In genomic region chr2:68907232-68907922, GRCh38 we compare ENCODE assay signal across 11 cellular contexts. TPM values are rescaled to one million over a fixed set of nuclear protein-coding genes. Genes with fewer than 3 reads are reported as not detected.
A peak's percentile ranks its signal among the peaks of the same experiment; 100 is the strongest.
DNase-seq lines count a peak whose midpoint lies in the region; ATAC-seq and TF ChIP-seq lines count a peak whose summit lies in the region.
"Had no signal": no experiment of that assay in that cellular context is flagged by ENCODE, and none has a peak within 500 bp of the region (broad histone marks: within the 10 kb centered on the region; RNA-seq: fewer than 3 reads in every experiment).

No MANE protein-coding gene starts in this region.

- H3K27me3 ChIP-seq in HUES48 (ENCODE audit: control insufficient read depth, insufficient read depth, low read length) (no peaks in the 10 kb centered on the region), muscle layer of duodenum (ENCODE audit: low read depth, low read length) (no peaks in the 10 kb centered on the region)

- H3K4me1 ChIP-seq in HUES48 (ENCODE audit: control insufficient read depth, insufficient read depth, low read length) (peaks cover 27% of the 10 kb centered on the region), muscle layer of duodenum (ENCODE audit: control insufficient read depth in 1 of 2, insufficient read depth in 2 of 2, low read length in 2 of 2) (peaks cover 9 to 11% of the 10 kb centered on the region in 2 donors)

- CTCF ChIA-PET in activated CD8-positive, alpha-beta T cell treated with anti-CD3 and anti-CD28 coated beads, Interleukin-2, amount 10 ng/mL, durations not matched to agents 7 days and 5 days (lab: Charles Lee), result interaction anchor here (0.9 to 6.1 kb wide), 32 partner anchors 13 to 482 kb away, joined by 3 to 56 read pairs (median 6); partner anchors contain the start of genes ARHGAP25 and FBXO48

- H3K4me3 ChIP-seq in HUES48 (ENCODE audit: low read depth, low read length), result no peak overlapping the region
- H3K4me3 ChIP-seq in muscle layer of duodenum (ENCODE audit: low read depth in 1 of 2, low read length in 2 of 2), result no peak overlapping the region

- DNase-seq in Caki2 (ENCODE audit: low read depth) (peak; percentile 3), epidermal melanocyte (ENCODE audit: insufficient read length, low spot score) (no peak), endothelial cell (ENCODE audit: low spot score) (no peak)
- no peak for DNase-seq in activated CD8-positive, alpha-beta T cell treated with anti-CD3 and anti-CD28 coated beads, Interleukin-2, amount 10 ng/mL, durations not matched to agents 7 days and 5 days
- DNase-seq: GF-D8, NCI-H345 had no signal

- peak overlapping the region; percentile 92 for H3K27ac Mint-ChIP-seq in activated CD8-positive, alpha-beta T cell treated with anti-CD3 and anti-CD28 coated beads, Interleukin-2, amount 10 ng/mL, durations not matched to agents 7 days and 5 days
- H3K27ac Mint-ChIP-seq in endothelial cell (ENCODE audit: unreplicated experiment), result no peak overlapping the region

- peak overlapping the region; percentile 75 for H3K27ac ChIP-seq in HUES48 (ENCODE audit: low read depth, low read length)
- peak overlapping the region; percentile 32 for H3K27ac ChIP-seq in muscle layer of duodenum (ENCODE audit: low read length)

- no peak overlapping the region for H3K9ac ChIP-seq in HUES48 (ENCODE audit: low read depth, low read length)

- ATAC-seq in activated CD8-positive, alpha-beta T cell treated with anti-CD3 and anti-CD28 coated beads, Interleukin-2, amount 10 ng/mL, durations not matched to agents 7 days and 5 days, result no peak
- ATAC-seq in HG03565 (IDR thresholded peaks at IDR 0.05; ENCODE audit: unreplicated experiment), result no peak

- in situ Hi-C loops in Caki2 (cut with HindIII; ENCODE audit: low pct_unique_long_range_greater_than_20kb, low sequenced_read_pairs), result no loop called here

- peaks cover 6% of the 10 kb centered on the region for H3K36me3 Mint-ChIP-seq in activated CD8-positive, alpha-beta T cell treated with anti-CD3 and anti-CD28 coated beads, Interleukin-2, amount 10 ng/mL, durations not matched to agents 7 days and 5 days (ENCODE audit: low read depth)
- no peaks in the 10 kb centered on the region for H3K36me3 Mint-ChIP-seq in endothelial cell (ENCODE audit: low read depth, unreplicated experiment)

- no peaks in the 10 kb centered on the region for H3K36me3 ChIP-seq in HUES48 (ENCODE audit: control insufficient read depth, insufficient read depth, low read length)
- H3K36me3 ChIP-seq in muscle layer of duodenum (ENCODE audit: control insufficient read depth in 1 of 2, insufficient read depth in 2 of 2, low read length in 2 of 2), result no peaks in the 10 kb centered on the region

- H3K4me3 Mint-ChIP-seq in activated CD8-positive, alpha-beta T cell treated with anti-CD3 and anti-CD28 coated beads, Interleukin-2, amount 10 ng/mL, durations not matched to agents 7 days and 5 days, result peak overlapping the region; percentile 30
- H3K4me3 Mint-ChIP-seq in endothelial cell (ENCODE audit: unreplicated experiment), result no peak overlapping the region

- H3K9me3 ChIP-seq in HUES48 (ENCODE audit: control insufficient read depth, insufficient read depth, low read length) (no peaks in the 10 kb centered on the region), muscle layer of duodenum (ENCODE audit: control insufficient read depth in 1 of 2, low read length in 2 of 2) (no peaks in the 10 kb centered on the region)

- H3K27me3 Mint-ChIP-seq in activated CD8-positive, alpha-beta T cell treated with anti-CD3 and anti-CD28 coated beads, Interleukin-2, amount 10 ng/mL, durations not matched to agents 7 days and 5 days (ENCODE audit: low read depth), result peaks cover 2% of the 10 kb centered on the region
- no peaks in the 10 kb centered on the region for H3K27me3 Mint-ChIP-seq in endothelial cell (ENCODE audit: unreplicated experiment)

- TF ChIP-seq CTCF in endothelial cell (IDR thresholded peaks at IDR 0.05; ENCODE audit: unreplicated experiment), result no peak

- peaks cover 33% of the 10 kb centered on the region for H3K4me1 Mint-ChIP-seq in activated CD8-positive, alpha-beta T cell treated with anti-CD3 and anti-CD28 coated beads, Interleukin-2, amount 10 ng/mL, durations not matched to agents 7 days and 5 days (ENCODE audit: low read depth)
- H3K4me1 Mint-ChIP-seq in endothelial cell (ENCODE audit: unreplicated experiment), result peaks cover 6% of the 10 kb centered on the region

- H3K9me3 Mint-ChIP-seq in activated CD8-positive, alpha-beta T cell treated with anti-CD3 and anti-CD28 coated beads, Interleukin-2, amount 10 ng/mL, durations not matched to agents 7 days and 5 days (ENCODE audit: insufficient read depth), result peaks cover 12% of the 10 kb centered on the region
- H3K9me3 Mint-ChIP-seq in endothelial cell (ENCODE audit: unreplicated experiment), result no peaks in the 10 kb centered on the region

- POLR2A ChIA-PET in activated CD8-positive, alpha-beta T cell treated with anti-CD3 and anti-CD28 coated beads, Interleukin-2, amount 10 ng/mL, durations not matched to agents 7 days and 5 days (lab: Charles Lee), result interaction anchor here (0.8 to 2.2 kb wide), 10 partner anchors 10 to 440 kb away, joined by 3 to 12 read pairs (median 3); partner anchors contain the start of genes APLF and FBXO48

RNA-seq across cellular contexts. Expression of gene BMP10, which starts 36.2 kb away (rescaled TPM):
- total RNA-seq in Caki2 (2014; rRNA removed; shearing (Covaris generic); ENCODE audit: low replicate concordance), result not detected in 2 replicates
- total RNA-seq in activated CD8-positive, alpha-beta T cell treated with anti-CD3 and anti-CD28 coated beads, Interleukin-2, amount 10 ng/mL, durations not matched to agents 7 days and 5 days, result not detected
- total RNA-seq in endothelial cell (ENCODE audit: unreplicated experiment), result not detected
- total RNA-seq: osteoblast had no signal

RNA-seq across cellular contexts. Expression of gene GKN2, which starts 45.3 kb away (rescaled TPM):
- not detected in 2 replicates for total RNA-seq in Caki2 (2014; rRNA removed; shearing (Covaris generic); ENCODE audit: low replicate concordance)
- not detected for total RNA-seq in activated CD8-positive, alpha-beta T cell treated with anti-CD3 and anti-CD28 coated beads, Interleukin-2, amount 10 ng/mL, durations not matched to agents 7 days and 5 days
- 0.36 TPM for total RNA-seq in endothelial cell (ENCODE audit: unreplicated experiment)
- total RNA-seq: osteoblast; T-helper 1 cell treated with Interleukin-12 subunit alpha and Interleukin-12 subunit beta and Interleukin-4 antibody, amounts not matched to agents 30 ng/mL and 1 ng/mL, for 36 hours had no signal
